In the genomic region with DNA sequence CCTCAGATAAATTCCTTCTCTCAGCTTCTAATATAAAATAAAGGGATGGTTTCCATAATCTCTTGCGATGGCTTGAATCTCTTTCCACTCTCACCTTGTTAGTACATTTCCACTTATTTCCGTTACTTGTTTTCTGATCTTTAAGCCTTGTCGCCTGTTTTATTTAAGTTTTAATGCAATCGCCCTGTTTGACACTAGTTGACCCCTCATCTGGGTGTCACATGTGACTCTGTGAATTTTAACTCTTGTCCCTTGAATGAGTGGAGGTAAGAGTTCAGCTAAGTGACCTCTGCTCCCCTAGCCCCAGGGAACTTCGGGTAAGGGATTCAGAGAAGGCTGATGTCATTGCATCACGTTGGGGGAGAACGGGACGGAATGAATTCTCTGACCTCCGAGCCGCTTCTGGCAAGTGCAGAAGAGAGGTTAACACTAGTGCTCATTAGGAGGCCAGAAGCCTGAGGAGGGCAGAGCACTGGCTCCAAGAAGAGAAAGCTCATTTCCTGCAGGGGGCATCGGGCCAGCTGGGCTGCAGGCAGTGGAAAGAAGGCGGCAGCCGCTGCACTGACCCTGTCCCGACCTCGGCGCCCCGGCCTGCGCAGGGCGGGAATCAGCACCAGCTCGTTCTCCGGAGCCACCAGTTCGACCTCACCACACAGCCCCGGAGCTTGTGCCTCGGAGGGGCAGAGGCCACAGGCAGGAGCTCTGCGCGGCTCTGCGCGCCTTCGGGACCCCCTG, we compare ENCODE assay signal across 8 cellular contexts. TPM values are rescaled to one million over a fixed set of nuclear protein-coding genes. Genes with fewer than 3 reads are reported as not detected.
DNase-seq lines count a peak whose midpoint lies in the region; ATAC-seq, FAIRE-seq and TF ChIP-seq lines count a peak whose summit lies in the region.

No MANE protein-coding gene starts in this region.

- peak overlapping the region; percentile 88 to 94 for H3K4me3 Mint-ChIP-seq in CD14-positive monocyte

- no peaks in the 10 kb centered on the region for H3K9me3 Mint-ChIP-seq in CD14-positive monocyte
- H3K9me3 Mint-ChIP-seq in activated naive CD4-positive, alpha-beta T cell treated with anti-CD3 and anti-CD28 coated beads, Interleukin-2, amount 50 U/mL, for 72 hours: no peaks in the 10 kb centered on the region

- peaks cover 1 to 9% (median 4%) of the 10 kb centered on the region in 3 donors for H3K27me3 Mint-ChIP-seq in CD14-positive monocyte (ENCODE audit: low read depth in 3 of 3)

- peak; percentile 9 for ATAC-seq in HG03025 (IDR thresholded peaks at IDR 0.05; ENCODE audit: low FRiP score, unreplicated experiment)
- peak; percentile 9 to 11 for ATAC-seq in activated naive CD4-positive, alpha-beta T cell treated with anti-CD3 and anti-CD28 coated beads, Interleukin-2, amount 50 U/mL, for 72 hours
- peak; percentile 53 for ATAC-seq in Right ventricle myocardium inferior

- peak overlapping the region; percentile 17 to 90 (median 88) for H3K27ac Mint-ChIP-seq in CD14-positive monocyte
- H3K27ac Mint-ChIP-seq in activated naive CD4-positive, alpha-beta T cell treated with anti-CD3 and anti-CD28 coated beads, Interleukin-2, amount 50 U/mL, for 72 hours: peak overlapping the region; percentile 87 to 96

- peaks cover 2 to 4% of the 10 kb centered on the region in 2 donors for H3K36me3 Mint-ChIP-seq in CD14-positive monocyte
- peaks cover 7 to 19% of the 10 kb centered on the region in 2 donors for H3K36me3 Mint-ChIP-seq in activated naive CD4-positive, alpha-beta T cell treated with anti-CD3 and anti-CD28 coated beads, Interleukin-2, amount 50 U/mL, for 72 hours

- peaks cover 34% of the 10 kb centered on the region for H3K4me1 Mint-ChIP-seq in CD14-positive monocyte

- intact Hi-C loops in CD14-positive monocyte (cut with micrococcal nuclease) (loop anchor here (5.0 to 10.0 kb wide), 2 partner anchors 167 to 209 kb away; partner anchors contain the start of gene TESK1 (in 1 of the 2)), Right ventricle myocardium inferior (cut with DNase I) (loop anchor here (10.0 kb wide), 1 partner anchor 649 kb away; the partner anchor contains the start of gene UNC13B)

- FAIRE-seq in GM18507 (lab: Jason Lieb, UNC) (peak; percentile 81), D721Med (lab: Jason Lieb, UNC) (no peak)

- TF ChIP-seq CTCF in CD14-positive monocyte (IDR thresholded peaks at IDR 0.05): peak; percentile 27
- no peak for TF ChIP-seq CTCF in D721Med (IDR thresholded peaks at IDR 0.05; ENCODE audit: insufficient read depth, missing control alignments)

- DNase-seq in CD14-positive monocyte (ENCODE audit: low spot score) (no peak), GM18507 (ENCODE audit: extremely low spot score, insufficient read length, low read depth) (no peak), NCI-H2196 treated with DMSO at 0.1 percent for 48 hours (lab: John Stamatoyannopoulos, UW; ENCODE audit: unreplicated experiment) (peak; percentile 31), Right ventricle myocardium inferior (ENCODE audit: missing footprints) (peak; percentile 88), nucleus accumbens (lab: John Stamatoyannopoulos, UW) (peak in 41 of 56 donors; percentile 8 to 77 (median 63)), D721Med (ENCODE audit: insufficient read length, low spot score) (no peak)
- peak; percentile 46 to 66 for DNase-seq in activated naive CD4-positive, alpha-beta T cell treated with anti-CD3 and anti-CD28 coated beads, Interleukin-2, amount 50 U/mL, for 72 hours (ENCODE audit: low spot score in 2 of 2)

RNA-seq across cellular contexts. Expression of gene HINT2, which starts 0.6 kb away (rescaled TPM):
- 10 to 100 TPM; 59.1 to 64.5 TPM for polyA plus RNA-seq in CD14-positive monocyte
- total RNA-seq in activated naive CD4-positive, alpha-beta T cell treated with anti-CD3 and anti-CD28 coated beads, Interleukin-2, amount 50 U/mL, for 72 hours: 10 to 100 TPM; 27.2 to 51.8 TPM
- 72.7 TPM for total RNA-seq in Right ventricle myocardium inferior

RNA-seq across cellular contexts. Expression of gene SPAG8, which starts 2.2 kb away (rescaled TPM):
- polyA plus RNA-seq in CD14-positive monocyte: under 1 TPM; 0.52 to 0.68 TPM
- total RNA-seq in activated naive CD4-positive, alpha-beta T cell treated with anti-CD3 and anti-CD28 coated beads, Interleukin-2, amount 50 U/mL, for 72 hours: 1 to 10 TPM; 1.0 to 1.3 TPM
- total RNA-seq in Right ventricle myocardium inferior: 2.1 TPM

RNA-seq across cellular contexts. Expression of gene FAM221B, which starts 14.3 kb away (rescaled TPM):
- polyA plus RNA-seq in CD14-positive monocyte: under 1 TPM in 1 of 2 donors, not detected in 1; 0.05 TPM
- not detected for total RNA-seq in activated naive CD4-positive, alpha-beta T cell treated with anti-CD3 and anti-CD28 coated beads, Interleukin-2, amount 50 U/mL, for 72 hours
- total RNA-seq in Right ventricle myocardium inferior: not detected

RNA-seq across cellular contexts. Expression of gene TMEM8B, which starts 14.8 kb away (rescaled TPM):
- polyA plus RNA-seq in CD14-positive monocyte: 1 to 10 TPM; 2.6 to 3.8 TPM
- 10 to 100 TPM in 1 of 2 donors, 1 to 10 TPM in 1; 4.0 to 11.2 TPM for total RNA-seq in activated naive CD4-positive, alpha-beta T cell treated with anti-CD3 and anti-CD28 coated beads, Interleukin-2, amount 50 U/mL, for 72 hours
- 13.8 TPM for total RNA-seq in Right ventricle myocardium inferior

RNA-seq across cellular contexts. Expression of gene NPR2, which starts 22.9 kb away (rescaled TPM):
- polyA plus RNA-seq in CD14-positive monocyte: not detected
- 10 to 100 TPM in 1 of 2 donors, 1 to 10 TPM in 1; 6.8 to 16.2 TPM for total RNA-seq in activated naive CD4-positive, alpha-beta T cell treated with anti-CD3 and anti-CD28 coated beads, Interleukin-2, amount 50 U/mL, for 72 hours
- 25.2 TPM for total RNA-seq in Right ventricle myocardium inferior

Comparison
In these comparisons a context has a peak if more than half of its experiments do, and no peak if none do; other contexts are left out.
1. DNase-seq: peak in NCI-H2196 treated with DMSO at 0.1 percent for 48 hours (single experiment), activated naive CD4-positive, alpha-beta T cell treated with anti-CD3 and anti-CD28 coated beads, Interleukin-2, amount 50 U/mL, for 72 hours (2 of 2), Right ventricle myocardium inferior (single experiment) and nucleus accumbens (41 of 56); none in CD14-positive monocyte (single experiment), GM18507 (single experiment) and D721Med (single experiment).
2. Peak in every context shown above with its lines, with median percentiles within 50 percentile points of each other: ATAC-seq.